In the genomic region with DNA sequence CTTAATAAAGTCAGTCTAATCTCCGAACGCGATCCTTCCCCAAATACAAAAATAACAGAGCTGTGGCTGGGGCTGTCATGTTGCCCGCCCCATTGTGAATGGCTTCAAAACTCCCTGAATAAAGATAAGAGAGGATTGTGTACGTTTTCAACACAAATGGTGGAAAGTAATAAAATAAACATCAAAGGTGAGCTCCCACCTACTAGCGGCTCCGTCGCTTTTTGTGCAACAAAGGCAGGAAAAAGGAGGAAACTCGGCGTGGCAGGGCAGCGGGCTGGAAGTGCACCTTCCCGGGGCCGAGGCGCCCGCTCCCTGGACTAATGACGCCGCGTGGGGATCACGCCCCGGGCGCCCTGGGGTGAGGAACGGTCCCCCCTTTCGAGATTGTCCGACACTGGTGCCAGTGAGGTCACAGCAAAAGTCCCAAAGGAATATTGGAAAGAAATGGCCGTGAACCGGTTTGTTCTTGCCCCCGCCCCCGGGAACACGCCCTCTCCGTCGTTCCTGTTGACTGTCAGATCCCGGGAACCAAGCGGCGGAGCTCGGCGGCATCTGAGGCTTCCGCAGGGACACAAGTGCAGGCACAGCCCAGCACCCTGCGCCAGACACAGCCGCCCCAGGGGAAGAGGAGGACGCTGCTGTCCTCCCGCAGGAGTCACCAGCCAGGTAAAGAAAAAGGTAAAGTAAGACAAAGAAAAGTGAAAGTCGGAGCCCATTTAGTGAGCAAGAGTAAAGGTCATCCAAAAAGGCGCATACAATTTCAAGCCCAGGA, we compare ENCODE assay signal across 9 cellular contexts. TPM values are rescaled to one million over a fixed set of nuclear protein-coding genes. Genes with fewer than 3 reads are reported as not detected.
DNase-seq lines count a peak whose midpoint lies in the region; ATAC-seq and TF ChIP-seq lines count a peak whose summit lies in the region.
"Had no signal": no experiment of that assay in that cellular context is flagged by ENCODE, and none has a peak within 500 bp of the region (broad histone marks: within the 10 kb centered on the region; RNA-seq: fewer than 3 reads in every experiment).

No MANE protein-coding gene starts in this region.

- H3K36me3 Mint-ChIP-seq in activated CD4-positive, alpha-beta T cell treated with anti-CD3 and anti-CD28 coated beads, Interleukin-2, amount 10 ng/mL, durations not matched to agents 24 days and 14 days (ENCODE audit: low read depth), result peaks cover 4% of the 10 kb centered on the region

- ATAC-seq in left lobe of liver, result peak; percentile 62

- peaks cover 4% of the 10 kb centered on the region for H3K9me3 Mint-ChIP-seq in activated CD4-positive, alpha-beta T cell treated with anti-CD3 and anti-CD28 coated beads, Interleukin-2, amount 10 ng/mL, durations not matched to agents 24 days and 14 days

- H3K4me3 Mint-ChIP-seq in activated CD4-positive, alpha-beta T cell treated with anti-CD3 and anti-CD28 coated beads, Interleukin-2, amount 10 ng/mL, durations not matched to agents 24 days and 14 days, result peak overlapping the region; percentile 62

- H3K4me1 Mint-ChIP-seq in activated CD4-positive, alpha-beta T cell treated with anti-CD3 and anti-CD28 coated beads, Interleukin-2, amount 10 ng/mL, durations not matched to agents 24 days and 14 days, result peaks cover 10% of the 10 kb centered on the region

- no peak for TF ChIP-seq CTCF in astrocyte of the cerebellum (IDR thresholded peaks at IDR 0.05; ENCODE audit: low read depth, low read length, missing control alignments)

- no peak for DNase-seq in activated CD4-positive, alpha-beta T cell treated with anti-CD3 and anti-CD28 coated beads, Interleukin-2, amount 10 ng/mL, durations not matched to agents 24 days and 14 days
- no peak for DNase-seq in activated CD4-positive, alpha-beta T cell treated with anti-CD3 and anti-CD28 coated beads for 4 hours
- DNase-seq in astrocyte of the cerebellum (ENCODE audit: low read depth) (no peak), left lobe of liver (ENCODE audit: low spot score) (peak; percentile 69), DMS79 treated with DMSO at 0.1 percent for 48 hours (lab: John Stamatoyannopoulos, UW) (no peak), DMS153 (lab: John Stamatoyannopoulos, UW) (no peak), NCI-H1436 treated with DMSO at 0.1 percent for 48 hours (lab: John Stamatoyannopoulos, UW) (no peak)
- DNase-seq: stimulated activated CD4-positive, alpha-beta T cell treated with anti-CD3 and anti-CD28 coated beads, Interleukin-12 subunit alpha, Interleukin-12 subunit beta, amount 100 ng/mL, for 4 hours had no signal

- H3K27ac Mint-ChIP-seq in activated CD4-positive, alpha-beta T cell treated with anti-CD3 and anti-CD28 coated beads, Interleukin-2, amount 10 ng/mL, durations not matched to agents 24 days and 14 days, result peak overlapping the region; percentile 75

- H3K27me3 Mint-ChIP-seq in activated CD4-positive, alpha-beta T cell treated with anti-CD3 and anti-CD28 coated beads, Interleukin-2, amount 10 ng/mL, durations not matched to agents 24 days and 14 days, result peaks cover 75% of the 10 kb centered on the region

- peak overlapping the region; percentile 40 for H3K4me3 ChIP-seq in astrocyte of the cerebellum (ENCODE audit: low read depth, low read length)

- in situ Hi-C loops in astrocyte of the cerebellum (cut with HindIII; ENCODE audit: low sequenced_read_pairs), result no loop called here

- H3K27ac ChIP-seq in temporal lobe (ENCODE audit: low read depth, low read length), result peak overlapping the region; percentile 9

- intact Hi-C loops in activated CD4-positive, alpha-beta T cell treated with anti-CD3 and anti-CD28 coated beads, Interleukin-2, amount 10 ng/mL, durations not matched to agents 24 days and 14 days (cut with micrococcal nuclease), result loop anchor here (5.0 to 10.0 kb wide), 2 partner anchors 301 to 516 kb away; no protein-coding TSS in a partner anchor

RNA-seq across cellular contexts. Expression of a gene that starts 1.1 kb away (rescaled TPM):
- total RNA-seq in activated CD4-positive, alpha-beta T cell treated with anti-CD3 and anti-CD28 coated beads, Interleukin-2, amount 10 ng/mL, durations not matched to agents 24 days and 14 days, result not detected in 2 replicates
- total RNA-seq in left lobe of liver (0.35 TPM), temporal lobe (1.7 TPM)
